Comparison of ENCODE assay signal across 9 cellular contexts in the genomic region with DNA sequence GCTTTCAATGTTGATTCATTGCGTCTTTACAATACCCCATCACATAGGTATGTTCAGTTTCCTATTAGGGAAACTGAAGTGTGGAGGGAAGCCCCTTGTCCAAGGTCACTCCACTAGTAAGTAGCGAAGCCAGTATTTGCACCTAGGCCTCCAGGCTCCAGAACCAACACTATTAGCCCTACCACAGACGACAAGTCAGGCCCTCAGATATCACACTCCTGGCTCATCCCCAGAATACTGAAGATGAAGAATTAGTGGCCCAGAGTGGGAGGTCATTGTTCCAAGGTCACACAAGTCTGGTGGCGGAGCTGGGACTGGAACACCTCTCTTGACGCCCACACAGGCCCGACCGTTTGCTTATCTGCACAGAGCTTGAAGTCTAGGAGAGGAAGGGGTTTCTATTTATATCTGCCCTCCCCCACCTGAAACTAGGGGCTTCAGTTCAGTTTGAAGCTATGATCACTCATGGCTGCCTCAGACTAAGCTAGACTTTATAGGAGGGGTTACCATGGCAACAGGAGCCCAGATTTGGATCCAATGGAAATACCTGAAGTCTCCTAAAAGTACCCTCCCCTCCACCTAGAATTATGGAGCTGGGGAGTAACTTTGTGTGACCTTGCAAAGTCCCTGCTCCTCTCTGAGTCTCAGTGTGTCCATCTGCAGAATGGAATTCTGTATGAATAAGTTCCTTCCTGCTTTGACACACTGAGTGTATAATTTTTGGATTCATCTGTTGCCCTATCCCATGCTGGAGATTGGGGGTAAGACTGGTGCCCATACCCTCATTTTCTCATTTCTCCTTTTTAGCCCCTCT. TPM values are rescaled to one million over a fixed set of nuclear protein-coding genes. Genes with fewer than 3 reads are reported as not detected.
DNase-seq lines count a peak whose midpoint lies in the region; ATAC-seq and TF ChIP-seq lines count a peak whose summit lies in the region.
"Had no signal": no experiment of that assay in that cellular context is flagged by ENCODE, and none has a peak within 500 bp of the region (broad histone marks: within the 10 kb centered on the region; RNA-seq: fewer than 3 reads in every experiment).

No MANE protein-coding gene starts in this region.

- no peak overlapping the region for H3K27ac ChIP-seq in CD8-positive, alpha-beta memory T cell (ENCODE audit: low read depth, low read length)
- H3K27ac ChIP-seq in dorsolateral prefrontal cortex (peak overlapping the region in 54 of 59 donors; percentile 0 to 92 (median 74)), osteoblast (ENCODE audit: low read depth, low read length) (no peak overlapping the region)

- H3K36me3 ChIP-seq in CD8-positive, alpha-beta memory T cell (ENCODE audit: insufficient read depth, low read length), result no peaks in the 10 kb centered on the region
- no peaks in the 10 kb centered on the region for H3K36me3 ChIP-seq in osteoblast (ENCODE audit: insufficient read depth, low read length)

- ATAC-seq in GM19035 (IDR thresholded peaks at IDR 0.05; ENCODE audit: unreplicated experiment), result no peak

- TF ChIP-seq CTCF in dorsolateral prefrontal cortex (IDR thresholded peaks at IDR 0.05 in 54 of 56, conservative IDR thresholded peaks at IDR 0.05 in 2 of 56; ENCODE audit: low read depth in 1 of 56, partially characterized antibody in 56 of 56), result no peak
- no peak for TF ChIP-seq CTCF in osteoblast (IDR thresholded peaks at IDR 0.05; ENCODE audit: extremely low read depth, low read depth, low read length)

- H3K27me3 Mint-ChIP-seq in CD8-positive, alpha-beta memory T cell, result peaks cover 0 to under 1% of the 10 kb centered on the region in 2 donors
- H3K27me3 Mint-ChIP-seq in IgD-negative memory B cell, result no peaks in the 10 kb centered on the region

- peak overlapping the region; percentile 32 to 93 (median 80) for H3K4me3 Mint-ChIP-seq in CD8-positive, alpha-beta memory T cell
- peak overlapping the region in 2 of 4 donors; percentile 67 to 75 for H3K4me3 Mint-ChIP-seq in IgD-negative memory B cell

- H4K20me1 ChIP-seq in osteoblast (ENCODE audit: insufficient read depth, low read length), result no peaks in the 10 kb centered on the region

- no peaks in the 10 kb centered on the region for H3K79me2 ChIP-seq in osteoblast (ENCODE audit: insufficient read depth, low read length)

- no peaks in the 10 kb centered on the region for H3K9me3 ChIP-seq in CD8-positive, alpha-beta memory T cell (ENCODE audit: low read length)
- H3K9me3 ChIP-seq in osteoblast (ENCODE audit: low read depth, low read length), result no peaks in the 10 kb centered on the region

- H2AFZ ChIP-seq in osteoblast (ENCODE audit: low read length), result no peak overlapping the region

- H3K27me3 ChIP-seq in CD8-positive, alpha-beta memory T cell (ENCODE audit: insufficient read depth, low read length, poor library complexity, severe bottlenecking), result no peaks in the 10 kb centered on the region
- H3K27me3 ChIP-seq in dorsolateral prefrontal cortex (no peaks in the 10 kb centered on the region), osteoblast (ENCODE audit: insufficient read depth, low read length) (no peaks in the 10 kb centered on the region)

- H3K4me3 ChIP-seq in CD8-positive, alpha-beta memory T cell (ENCODE audit: low read length), result no peak overlapping the region
- H3K4me3 ChIP-seq in dorsolateral prefrontal cortex (peak overlapping the region in 50 of 59 donors; percentile 8 to 87 (median 76)), osteoblast (ENCODE audit: insufficient read depth, low read length) (no peak overlapping the region)

- intact Hi-C loops in dorsolateral prefrontal cortex (cut with DNase I), result no loop called here

- POLR2A ChIA-PET in CD8-positive, alpha-beta memory T cell (lab: Charles Lee), result no interaction called here

- no peak for DNase-seq in CD8-positive, alpha-beta memory T cell
- DNase-seq in dorsolateral prefrontal cortex (no peak), osteoblast (ENCODE audit: insufficient read length, low spot score, missing footprints) (peak; percentile 66), globus pallidus (ENCODE audit: low spot score) (no peak), A172 (ENCODE audit: low spot score) (no peak)
- DNase-seq: small intestine, T1000 had no signal

- no peaks in the 10 kb centered on the region for H3K9me3 Mint-ChIP-seq in CD8-positive, alpha-beta memory T cell
- H3K9me3 Mint-ChIP-seq in IgD-negative memory B cell, result no peaks in the 10 kb centered on the region

- H3K4me1 ChIP-seq in CD8-positive, alpha-beta memory T cell (ENCODE audit: insufficient read depth, low read length), result peaks cover 19% of the 10 kb centered on the region
- H3K4me1 ChIP-seq in osteoblast (ENCODE audit: insufficient read depth, low read length), result peaks cover 11% of the 10 kb centered on the region

- no peak overlapping the region for H3K4me2 ChIP-seq in osteoblast (ENCODE audit: insufficient read depth, low read length)

- H3K4me1 Mint-ChIP-seq in CD8-positive, alpha-beta memory T cell, result peaks cover 17 to 26% (median 19%) of the 10 kb centered on the region in 3 donors
- H3K4me1 Mint-ChIP-seq in IgD-negative memory B cell, result peaks cover 18 to 25% (median 21%) of the 10 kb centered on the region in 3 donors

- H3K27ac Mint-ChIP-seq in CD8-positive, alpha-beta memory T cell, result peak overlapping the region in 5 of 8 donors; percentile 2 to 70 (median 47)
- H3K27ac Mint-ChIP-seq in IgD-negative memory B cell, result peak overlapping the region in 2 of 3 donors; percentile 48 to 70

- peaks cover 0 to 4% (median 0%) of the 10 kb centered on the region in 3 donors for H3K36me3 Mint-ChIP-seq in CD8-positive, alpha-beta memory T cell
- H3K36me3 Mint-ChIP-seq in IgD-negative memory B cell, result no peaks in the 10 kb centered on the region

- CTCF ChIA-PET in CD8-positive, alpha-beta memory T cell (lab: Charles Lee), result no interaction called here

RNA-seq across cellular contexts. Expression of a gene that starts 2.2 kb away (rescaled TPM):
- 1 to 10 TPM; 4.6 to 5.6 TPM for total RNA-seq in CD8-positive, alpha-beta memory T cell
- 11.8 TPM for polyA plus RNA-seq in CD8-positive, alpha-beta memory T cell
- polyA plus RNA-seq in IgD-negative memory B cell, result 13.2 TPM
- total RNA-seq in dorsolateral prefrontal cortex (100 to 1,000 TPM in 12 of 120 experiments, 10 to 100 TPM in 108; 35.4 to 180 (median 77.4) TPM), osteoblast (27.1 and 27.5 TPM in 2 replicates)
- 60.7 and 70.7 TPM in 2 replicates for total RNA-seq in A172 (2014; rRNA removed; shearing (Covaris generic))

RNA-seq across cellular contexts. Expression of a gene that starts 40.0 kb away (rescaled TPM):
- total RNA-seq in CD8-positive, alpha-beta memory T cell, result 10 to 100 TPM; 41.6 to 46.4 TPM
- 33.5 TPM for polyA plus RNA-seq in CD8-positive, alpha-beta memory T cell
- polyA plus RNA-seq in IgD-negative memory B cell, result 29.0 TPM
- total RNA-seq in dorsolateral prefrontal cortex (10 to 100 TPM; 30.0 to 60.3 (median 42.9) TPM), osteoblast (14.4 and 16.6 TPM in 2 replicates)
- total RNA-seq in A172 (2014; rRNA removed; shearing (Covaris generic)), result 54.3 and 94.3 TPM in 2 replicates

RNA-seq across cellular contexts. Expression of a gene that starts 48.5 kb away (rescaled TPM):
- total RNA-seq in CD8-positive, alpha-beta memory T cell, result 10 to 100 TPM; 10.7 to 11.9 TPM
- polyA plus RNA-seq in CD8-positive, alpha-beta memory T cell, result 25.8 TPM
- 22.8 TPM for polyA plus RNA-seq in IgD-negative memory B cell
- total RNA-seq in dorsolateral prefrontal cortex, result 10 to 100 TPM; 30.2 to 61.1 (median 39.7) TPM
- total RNA-seq in osteoblast, result 10.3 and 11.2 TPM in 2 replicates
- 6.7 and 10.1 TPM in 2 replicates for total RNA-seq in A172 (2014; rRNA removed; shearing (Covaris generic))

Comparison
In these comparisons a context has a peak if more than half of its experiments do, and no peak if none do; other contexts are left out.
1. H3K27ac ChIP-seq: peak in dorsolateral prefrontal cortex (54 of 59); none in CD8-positive, alpha-beta memory T cell (single experiment) and osteoblast (single experiment).
2. H3K4me3 ChIP-seq: peak in dorsolateral prefrontal cortex (50 of 59); none in CD8-positive, alpha-beta memory T cell (single experiment) and osteoblast (single experiment).